17 cellular contexts compared by ENCODE assay signal in genomic region chr20:64032706-64033624, GRCh38. TPM values are rescaled to one million over a fixed set of nuclear protein-coding genes. Genes with fewer than 3 reads are reported as not detected.
A peak's percentile ranks its signal among the peaks of the same experiment; 100 is the strongest.
DNase-seq lines count a peak whose midpoint lies in the region; ATAC-seq, FAIRE-seq and TF ChIP-seq lines count a peak whose summit lies in the region.
"Had no signal": no experiment of that assay in that cellular context is flagged by ENCODE, and none has a peak within 500 bp of the region (broad histone marks: within the 10 kb centered on the region; RNA-seq: fewer than 3 reads in every experiment).

No MANE protein-coding gene starts in this region.

- DNase-seq in Right ventricle myocardium inferior (ENCODE audit: missing footprints) (peak; percentile 63), cardiac septum (ENCODE audit: low spot score) (no peak), GM12892 (ENCODE audit: insufficient read length) (no peak), cerebellar cortex (ENCODE audit: low spot score) (no peak)
- DNase-seq in activated T-helper 2 cell treated with anti-CD3 and anti-CD28 coated beads, Interferon-gamma antibody, Interleukin-2, Interleukin-4, amounts not matched to agents 10 μg/mL and 5 μg/mL and 100 μg/mL, durations not matched to agents 14 hours and 24 hours and 36 hours (ENCODE audit: low spot score): no peak
- DNase-seq: activated CD4-positive, CD25-positive, alpha-beta regulatory T cell; lower lobe of right lung; NCI-H2029; NCI-H2227 treated with DMSO at 0.1 percent for 48 hours; uterus had no signal

- no peaks in the 10 kb centered on the region for H3K27me3 Mint-ChIP-seq in activated T-helper 2 cell treated with anti-CD3 and anti-CD28 coated beads, Interferon-gamma antibody, Interleukin-2, Interleukin-4, amounts not matched to agents 10 μg/mL and 5 μg/mL and 100 μg/mL, durations not matched to agents 14 hours and 24 hours and 36 hours (ENCODE audit: low read depth)
- peaks cover 10% of the 10 kb centered on the region for H3K27me3 Mint-ChIP-seq in stimulated activated memory B cell treated with anti-CD40 and anti-IgM and Interleukin-4, amounts not matched to agents 10 μg/mL and 1 μg/mL and 100 μg/mL, for 72 hours

- no peak overlapping the region for H3K4me3 Mint-ChIP-seq in activated T-helper 2 cell treated with anti-CD3 and anti-CD28 coated beads, Interferon-gamma antibody, Interleukin-2, Interleukin-4, amounts not matched to agents 10 μg/mL and 5 μg/mL and 100 μg/mL, durations not matched to agents 14 hours and 24 hours and 36 hours (ENCODE audit: low read depth)
- no peak overlapping the region for H3K4me3 Mint-ChIP-seq in stimulated activated memory B cell treated with anti-CD40 and anti-IgM and Interleukin-4, amounts not matched to agents 10 μg/mL and 1 μg/mL and 100 μg/mL, for 72 hours
- H3K4me3 Mint-ChIP-seq: neural crest cell had no signal

- ATAC-seq in Right ventricle myocardium inferior: no peak
- peak; percentile 37 for ATAC-seq in stimulated activated memory B cell treated with anti-CD40 and anti-IgM and Interleukin-4, amounts not matched to agents 10 μg/mL and 1 μg/mL and 100 μg/mL, for 72 hours
- ATAC-seq: lower lobe of right lung had no signal

- peak overlapping the region; percentile 42 for H3K27ac Mint-ChIP-seq in activated T-helper 2 cell treated with anti-CD3 and anti-CD28 coated beads, Interferon-gamma antibody, Interleukin-2, Interleukin-4, amounts not matched to agents 10 μg/mL and 5 μg/mL and 100 μg/mL, durations not matched to agents 14 hours and 24 hours and 36 hours
- H3K27ac Mint-ChIP-seq in stimulated activated memory B cell treated with anti-CD40 and anti-IgM and Interleukin-4, amounts not matched to agents 10 μg/mL and 1 μg/mL and 100 μg/mL, for 72 hours: no peak overlapping the region

- H3K4me1 Mint-ChIP-seq in activated T-helper 2 cell treated with anti-CD3 and anti-CD28 coated beads, Interferon-gamma antibody, Interleukin-2, Interleukin-4, amounts not matched to agents 10 μg/mL and 5 μg/mL and 100 μg/mL, durations not matched to agents 14 hours and 24 hours and 36 hours (ENCODE audit: low read depth): peaks cover 26% of the 10 kb centered on the region
- peaks cover 20% of the 10 kb centered on the region for H3K4me1 Mint-ChIP-seq in stimulated activated memory B cell treated with anti-CD40 and anti-IgM and Interleukin-4, amounts not matched to agents 10 μg/mL and 1 μg/mL and 100 μg/mL, for 72 hours

- H3K9me3 Mint-ChIP-seq in activated T-helper 2 cell treated with anti-CD3 and anti-CD28 coated beads, Interferon-gamma antibody, Interleukin-2, Interleukin-4, amounts not matched to agents 10 μg/mL and 5 μg/mL and 100 μg/mL, durations not matched to agents 14 hours and 24 hours and 36 hours: no peaks in the 10 kb centered on the region
- H3K9me3 Mint-ChIP-seq in stimulated activated memory B cell treated with anti-CD40 and anti-IgM and Interleukin-4, amounts not matched to agents 10 μg/mL and 1 μg/mL and 100 μg/mL, for 72 hours: no peaks in the 10 kb centered on the region
- H3K9me3 Mint-ChIP-seq: neural crest cell had no signal

- no peak for FAIRE-seq in GM12892 (lab: Jason Lieb, UNC)
- FAIRE-seq: HTR-8/SVneo, kidney had no signal

- TF ChIP-seq POLR2A in GM12892 (IDR thresholded peaks at IDR 0.05; ENCODE audit: low read depth, low read length): no peak

- intact Hi-C loops in Right ventricle myocardium inferior (cut with DNase I): no loop called here
- intact Hi-C loops in cardiac septum (cut with DNase I): no loop called here
- intact Hi-C loops in activated T-helper 2 cell treated with anti-CD3 and anti-CD28 coated beads, Interferon-gamma antibody, Interleukin-2, Interleukin-4, amounts not matched to agents 10 μg/mL and 5 μg/mL and 100 μg/mL, durations not matched to agents 14 hours and 24 hours and 36 hours (cut with micrococcal nuclease): loop anchor here (10.0 kb wide), 1 partner anchor 138 kb away; the partner anchor contains the start of gene DNAJC5

- H3K36me3 Mint-ChIP-seq in activated T-helper 2 cell treated with anti-CD3 and anti-CD28 coated beads, Interferon-gamma antibody, Interleukin-2, Interleukin-4, amounts not matched to agents 10 μg/mL and 5 μg/mL and 100 μg/mL, durations not matched to agents 14 hours and 24 hours and 36 hours (ENCODE audit: low read depth): peaks cover 44% of the 10 kb centered on the region
- H3K36me3 Mint-ChIP-seq in stimulated activated memory B cell treated with anti-CD40 and anti-IgM and Interleukin-4, amounts not matched to agents 10 μg/mL and 1 μg/mL and 100 μg/mL, for 72 hours: peaks cover 56% of the 10 kb centered on the region

RNA-seq across cellular contexts. Expression of gene C20orf204, which starts 3.0 kb away (rescaled TPM):
- total RNA-seq in Right ventricle myocardium inferior: 0.30 TPM
- 0.86 TPM for total RNA-seq in cardiac septum
- 3.8 and 4.3 TPM in 2 replicates for total RNA-seq in activated T-helper 2 cell treated with anti-CD3 and anti-CD28 coated beads, Interferon-gamma antibody, Interleukin-2, Interleukin-4, amounts not matched to agents 10 μg/mL and 5 μg/mL and 100 μg/mL, durations not matched to agents 14 hours and 24 hours and 36 hours
- polyA plus RNA-seq in GM12892 (2012; ENCODE audit: missing spikeins): 3.0 TPM

RNA-seq across cellular contexts. Expression of gene SOX18, which starts 16.5 kb away (rescaled TPM):
- total RNA-seq in Right ventricle myocardium inferior (38.4 TPM), cardiac septum (67.0 TPM)
- 1.0 and 1.1 TPM in 2 replicates for total RNA-seq in activated T-helper 2 cell treated with anti-CD3 and anti-CD28 coated beads, Interferon-gamma antibody, Interleukin-2, Interleukin-4, amounts not matched to agents 10 μg/mL and 5 μg/mL and 100 μg/mL, durations not matched to agents 14 hours and 24 hours and 36 hours
- 0.13 TPM for polyA plus RNA-seq in GM12892 (2012; ENCODE audit: missing spikeins)
- total RNA-seq: fibroblast of lung, LHCN-M2, neural crest cell had no signal
- polyA plus RNA-seq: AG04450, fibroblast of lung had no signal

RNA-seq across cellular contexts. Expression of gene TCEA2, which starts 30.0 kb away (rescaled TPM):
- total RNA-seq in Right ventricle myocardium inferior (39.0 TPM), cardiac septum (66.0 TPM)
- 49.0 and 49.9 TPM in 2 replicates for total RNA-seq in activated T-helper 2 cell treated with anti-CD3 and anti-CD28 coated beads, Interferon-gamma antibody, Interleukin-2, Interleukin-4, amounts not matched to agents 10 μg/mL and 5 μg/mL and 100 μg/mL, durations not matched to agents 14 hours and 24 hours and 36 hours
- 10.4 TPM for polyA plus RNA-seq in GM12892 (2012; ENCODE audit: missing spikeins)

RNA-seq across cellular contexts. Expression of gene RGS19, which starts 46.4 kb away (rescaled TPM):
- total RNA-seq in Right ventricle myocardium inferior (6.6 TPM), cardiac septum (3.1 TPM)
- total RNA-seq in activated T-helper 2 cell treated with anti-CD3 and anti-CD28 coated beads, Interferon-gamma antibody, Interleukin-2, Interleukin-4, amounts not matched to agents 10 μg/mL and 5 μg/mL and 100 μg/mL, durations not matched to agents 14 hours and 24 hours and 36 hours: 42.0 and 43.3 TPM in 2 replicates
- polyA plus RNA-seq in GM12892 (2012; ENCODE audit: missing spikeins): 14.0 TPM

RNA-seq across cellular contexts. Expression of gene OPRL1, which starts 46.9 kb away (rescaled TPM):
- total RNA-seq in Right ventricle myocardium inferior (0.49 TPM), cardiac septum (0.48 TPM)
- total RNA-seq in activated T-helper 2 cell treated with anti-CD3 and anti-CD28 coated beads, Interferon-gamma antibody, Interleukin-2, Interleukin-4, amounts not matched to agents 10 μg/mL and 5 μg/mL and 100 μg/mL, durations not matched to agents 14 hours and 24 hours and 36 hours: 0.32 and 0.41 TPM in 2 replicates
- 0.23 TPM for polyA plus RNA-seq in GM12892 (2012; ENCODE audit: missing spikeins)

Comparison
In these comparisons a context has a peak if more than half of its experiments do, and no peak if none do; other contexts are left out.
1. RNA of gene SOX18, which starts 16.5 kb away (total RNA-seq): 67.0 TPM in cardiac septum (single experiment) and 38.4 TPM in Right ventricle myocardium inferior (single experiment); 1.0 to 1.1 TPM in activated T-helper 2 cell treated with anti-CD3 and anti-CD28 coated beads, Interferon-gamma antibody, Interleukin-2, Interleukin-4, amounts not matched to agents 10 μg/mL and 5 μg/mL and 100 μg/mL, durations not matched to agents 14 hours and 24 hours and 36 hours; every median in the first group is over 10 times any median in the second.